9 cellular contexts compared by ENCODE assay signal in the genomic region with DNA sequence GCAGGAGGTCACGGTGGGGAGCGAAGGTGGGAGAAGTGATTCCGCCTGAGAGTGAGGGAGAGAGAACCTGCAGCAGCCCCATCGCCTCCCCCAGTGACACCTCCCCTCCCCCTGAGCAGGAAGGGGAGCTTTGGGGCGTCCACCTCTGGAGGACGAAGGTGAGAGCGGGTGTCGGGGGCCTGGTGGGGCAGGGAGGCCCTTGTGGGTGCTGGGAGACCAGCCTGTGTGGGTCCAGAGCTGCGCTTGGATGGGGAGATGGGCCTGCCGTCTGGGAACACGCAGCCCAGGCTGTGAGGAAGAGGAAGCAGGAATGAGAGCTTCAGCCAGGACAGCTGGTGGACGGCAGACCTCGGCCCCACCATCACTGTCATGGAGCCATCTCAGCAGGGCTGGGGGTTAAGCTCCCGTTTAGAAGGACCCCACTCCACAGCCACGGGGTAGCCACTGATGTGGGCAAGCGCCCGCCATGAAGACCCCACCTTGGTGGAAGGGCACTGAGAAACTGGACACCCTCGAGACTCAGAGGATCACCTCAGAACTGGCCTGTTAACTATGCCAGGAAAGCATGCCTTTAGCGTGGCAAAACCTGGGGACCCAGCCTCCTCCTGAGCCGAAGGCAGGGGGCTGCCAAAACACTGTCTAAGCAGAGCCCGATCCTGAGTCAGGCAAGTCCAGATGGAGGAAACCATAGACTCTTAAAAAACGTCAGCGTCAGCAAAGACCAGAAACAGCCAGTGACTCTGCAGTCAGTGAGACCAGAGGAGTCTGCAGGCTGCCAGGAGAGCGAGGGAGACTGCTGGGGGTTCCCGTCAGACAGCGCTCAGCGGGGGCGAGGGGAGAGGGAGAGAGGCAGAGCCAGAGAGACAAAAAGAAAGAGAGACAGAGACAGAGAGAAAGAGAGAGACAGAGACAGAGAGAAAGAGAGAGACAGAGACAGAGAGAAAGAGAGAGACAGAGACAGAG. TPM values are rescaled to one million over a fixed set of nuclear protein-coding genes. Genes with fewer than 3 reads are reported as not detected.
A peak's percentile ranks its signal among the peaks of the same experiment; 100 is the strongest.
DNase-seq lines count a peak whose midpoint lies in the region; ATAC-seq lines count a peak whose summit lies in the region.
"Had no signal": no experiment of that assay in that cellular context is flagged by ENCODE, and none has a peak within 500 bp of the region (broad histone marks: within the 10 kb centered on the region; RNA-seq: fewer than 3 reads in every experiment).

No MANE protein-coding gene starts in this region.

- no peaks in the 10 kb centered on the region for H3K27me3 Mint-ChIP-seq in activated T-cell treated with anti-CD3 and anti-CD28 coated beads, Interleukin-2, amount 50 U/mL, for 4 hours (ENCODE audit: low read depth)

- no peaks in the 10 kb centered on the region for H3K36me3 Mint-ChIP-seq in activated T-cell treated with anti-CD3 and anti-CD28 coated beads, Interleukin-2, amount 50 U/mL, for 4 hours (ENCODE audit: insufficient read depth)

- peak overlapping the region; percentile 81 for H3K4me3 Mint-ChIP-seq in activated T-cell treated with anti-CD3 and anti-CD28 coated beads, Interleukin-2, amount 50 U/mL, for 4 hours

- DNase-seq in NCI-H1417 (lab: John Stamatoyannopoulos, UW), result peak in 2 of 3 experiments; percentile 36 to 52
- DNase-seq in NCI-H1417 treated with DMSO at 0.1 percent for 48 hours (lab: John Stamatoyannopoulos, UW), result no peak
- no peak for DNase-seq in activated T-cell treated with anti-CD3 and anti-CD28 coated beads, Interleukin-2, amount 50 U/mL, for 4 hours
- DNase-seq in left cardiac atrium, result no peak
- peak; percentile 47 for DNase-seq in stimulated activated CD8-positive, alpha-beta memory T cell treated with anti-CD3 and anti-CD28 coated beads, Interleukin-4, amount 100 ng/mL, for 48 hours
- DNase-seq in stimulated activated CD4-positive, alpha-beta T cell treated with anti-CD3 and anti-CD28 coated beads, Interleukin-4, amount 100 ng/mL, for 24 hours, result no peak

- peaks cover 10% of the 10 kb centered on the region for H3K9me3 Mint-ChIP-seq in activated T-cell treated with anti-CD3 and anti-CD28 coated beads, Interleukin-2, amount 50 U/mL, for 4 hours

- H3K4me1 Mint-ChIP-seq in activated T-cell treated with anti-CD3 and anti-CD28 coated beads, Interleukin-2, amount 50 U/mL, for 4 hours (ENCODE audit: low read depth), result peaks cover 22% of the 10 kb centered on the region

- intact Hi-C loops in left cardiac atrium (cut with DNase I), result loop anchor here in 1 of 2 donors (5.0 kb wide), 1 partner anchor 50 kb away; no protein-coding TSS in a partner anchor

- peak; percentile 42 to 44 for ATAC-seq in activated T-cell treated with anti-CD3 and anti-CD28 coated beads, Interleukin-2, amount 50 U/mL, for 4 hours
- ATAC-seq in left cardiac atrium, result peak; percentile 29 to 50
- no peak for ATAC-seq in GM21825 (IDR thresholded peaks at IDR 0.05; ENCODE audit: unreplicated experiment)
- ATAC-seq in HG03469 (IDR thresholded peaks at IDR 0.05; ENCODE audit: unreplicated experiment), result no peak

RNA-seq across cellular contexts. Expression of gene PROZ, which starts 6.4 kb away (rescaled TPM):
- not detected for total RNA-seq in activated T-cell treated with anti-CD3 and anti-CD28 coated beads, Interleukin-2, amount 50 U/mL, for 4 hours
- not detected for total RNA-seq in left cardiac atrium
- total RNA-seq: bronchial epithelial cell had no signal

RNA-seq across cellular contexts. Expression of gene F10, which starts 29.4 kb away (rescaled TPM):
- total RNA-seq in activated T-cell treated with anti-CD3 and anti-CD28 coated beads, Interleukin-2, amount 50 U/mL, for 4 hours, result not detected
- 10 to 100 TPM; 17.5 to 19.6 TPM for total RNA-seq in left cardiac atrium

RNA-seq across cellular contexts. Expression of gene F7, which starts 46.4 kb away (rescaled TPM):
- total RNA-seq in activated T-cell treated with anti-CD3 and anti-CD28 coated beads, Interleukin-2, amount 50 U/mL, for 4 hours, result under 1 TPM; 0.14 to 0.42 (median 0.38) TPM
- total RNA-seq in left cardiac atrium, result under 1 TPM; 0.16 to 0.29 TPM
- total RNA-seq: bronchial epithelial cell had no signal

RNA-seq across cellular contexts. Expression of gene PCID2, which starts 56.4 kb away (rescaled TPM):
- total RNA-seq in activated T-cell treated with anti-CD3 and anti-CD28 coated beads, Interleukin-2, amount 50 U/mL, for 4 hours, result 10 to 100 TPM; 63.3 to 68.1 (median 66.9) TPM
- total RNA-seq in left cardiac atrium, result 10 to 100 TPM; 38.3 to 39.9 TPM

RNA-seq across cellular contexts. Expression of gene CUL4A, which starts 57.4 kb away (rescaled TPM):
- 10 to 100 TPM; 85.5 to 89.8 (median 87.8) TPM for total RNA-seq in activated T-cell treated with anti-CD3 and anti-CD28 coated beads, Interleukin-2, amount 50 U/mL, for 4 hours
- 10 to 100 TPM; 73.9 to 86.2 TPM for total RNA-seq in left cardiac atrium

Comparison
In these comparisons a context has a peak if more than half of its experiments do, and no peak if none do; other contexts are left out.
1. DNase-seq: peak in NCI-H1417 (2 of 3) and stimulated activated CD8-positive, alpha-beta memory T cell treated with anti-CD3 and anti-CD28 coated beads, Interleukin-4, amount 100 ng/mL, for 48 hours (single experiment); none in NCI-H1417 treated with DMSO at 0.1 percent for 48 hours (single experiment), activated T-cell treated with anti-CD3 and anti-CD28 coated beads, Interleukin-2, amount 50 U/mL, for 4 hours (single experiment), left cardiac atrium (single experiment) and stimulated activated CD4-positive, alpha-beta T cell treated with anti-CD3 and anti-CD28 coated beads, Interleukin-4, amount 100 ng/mL, for 24 hours (single experiment).
2. ATAC-seq: peak in activated T-cell treated with anti-CD3 and anti-CD28 coated beads, Interleukin-2, amount 50 U/mL, for 4 hours (2 of 2) and left cardiac atrium (2 of 2); none in GM21825 (single experiment) and HG03469 (single experiment).
3. RNA of gene F10, which starts 29.4 kb away (total RNA-seq): 17.5 to 19.6 TPM in left cardiac atrium; not detected in activated T-cell treated with anti-CD3 and anti-CD28 coated beads, Interleukin-2, amount 50 U/mL, for 4 hours; every median in the first group is over 10 times any median in the second.